21 cellular contexts compared by ENCODE assay signal in the genomic region with DNA sequence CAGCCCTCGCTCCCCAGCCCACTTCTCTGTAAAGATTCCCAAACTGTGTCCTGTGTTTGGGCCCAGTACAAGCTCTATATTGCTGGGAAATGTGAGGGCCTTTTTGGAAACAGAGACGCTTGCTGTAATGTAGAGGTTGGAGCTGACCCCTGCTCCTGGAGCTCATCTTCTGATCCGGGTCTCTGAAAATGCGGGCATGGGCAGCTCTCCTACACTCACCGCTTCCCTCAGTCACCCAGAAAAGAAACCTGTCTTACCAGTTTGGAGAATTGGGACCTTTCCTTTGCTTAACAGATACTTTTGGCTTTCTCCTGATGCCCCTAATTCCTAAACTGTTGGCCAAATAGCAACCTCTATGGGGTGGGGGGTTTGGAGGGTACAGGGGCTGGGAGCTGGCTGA. TPM values are rescaled to one million over a fixed set of nuclear protein-coding genes. Genes with fewer than 3 reads are reported as not detected.
DNase-seq lines count a peak whose midpoint lies in the region; ATAC-seq and TF ChIP-seq lines count a peak whose summit lies in the region.
"Had no signal": no experiment of that assay in that cellular context is flagged by ENCODE, and none has a peak within 500 bp of the region (broad histone marks: within the 10 kb centered on the region; RNA-seq: fewer than 3 reads in every experiment).

No MANE protein-coding gene starts in this region.

- peaks cover 68% of the 10 kb centered on the region for H3K4me1 ChIP-seq in PC-3 (ENCODE audit: insufficient read depth, low read length)
- peaks cover 41 to 69% (median 60%) of the 10 kb centered on the region in 3 donors for H3K4me1 ChIP-seq in esophagus squamous epithelium
- peaks cover 80% of the 10 kb centered on the region for H3K4me1 ChIP-seq in psoas muscle

- peaks cover 59% of the 10 kb centered on the region for H3K36me3 Mint-ChIP-seq in CD4-positive, alpha-beta T cell (ENCODE audit: low read depth)

- H3K9me3 Mint-ChIP-seq in CD4-positive, alpha-beta T cell = no peaks in the 10 kb centered on the region
- H3K9me3 Mint-ChIP-seq: activated naive CD8-positive, alpha-beta T cell treated with anti-CD3 and anti-CD28 coated beads, Interleukin-2, amount 10 ng/mL, durations not matched to agents 7 days and 5 days; memory B cell; naive thymus-derived CD8-positive, alpha-beta T cell; stimulated activated naive CD8-positive, alpha-beta T cell treated with anti-CD3 and anti-CD28 coated beads, Interleukin-15, Interleukin-2, amounts not matched to agents 100 ng/mL and 50 ng/mL, for 24 hours had no signal

- no peak for TF ChIP-seq CTCF in CD4-positive, alpha-beta T cell (IDR thresholded peaks at IDR 0.05)
- TF ChIP-seq CTCF in PC-3 (conservative IDR thresholded peaks at IDR 0.05; ENCODE audit: low read depth, low read length) (no peak), esophagus squamous epithelium (IDR thresholded peaks at IDR 0.05) (no peak), psoas muscle (IDR thresholded peaks at IDR 0.05) (no peak)

- WGBS in esophagus squamous epithelium, 2 donors = 51 to 83% methylated on average over 1 to 2 of the region's 5 CpGs
- WGBS in psoas muscle, 3 donors = 49 to 71% (median 52%) methylated on average over 5 of the region's 5 CpGs

- peaks cover 3% of the 10 kb centered on the region for H3F3A ChIP-seq in PC-3 (ENCODE audit: low read length, unreplicated experiment)

- peak overlapping the region; percentile 64 for H3K4me2 ChIP-seq in PC-3 (ENCODE audit: low read length)

- no peaks in the 10 kb centered on the region for H3K9me3 ChIP-seq in CD4-positive, alpha-beta T cell (ENCODE audit: control insufficient read depth, low read length)
- H3K9me3 ChIP-seq in PC-3 (ENCODE audit: low read length) (no peaks in the 10 kb centered on the region), esophagus squamous epithelium (no peaks in the 10 kb centered on the region), psoas muscle (no peaks in the 10 kb centered on the region)
- H3K9me3 ChIP-seq: pancreas, upper lobe of right lung had no signal

- H3K27ac Mint-ChIP-seq in CD4-positive, alpha-beta T cell = peak overlapping the region; percentile 24
- H3K27ac Mint-ChIP-seq: activated naive CD8-positive, alpha-beta T cell treated with anti-CD3 and anti-CD28 coated beads, Interleukin-2, amount 10 ng/mL, durations not matched to agents 7 days and 5 days; stimulated activated naive CD8-positive, alpha-beta T cell treated with anti-CD3 and anti-CD28 coated beads, Interleukin-15, Interleukin-2, amounts not matched to agents 100 ng/mL and 50 ng/mL, for 24 hours had no signal

- CTCF ChIA-PET in CD4-positive, alpha-beta T cell (lab: Charles Lee) = no interaction called here
- CTCF ChIA-PET in PC-3 (lab: Charles Lee) = no interaction called here

- intact Hi-C loops in CD4-positive, alpha-beta T cell (cut with DNase I, micrococcal nuclease) = no loop called here
- intact Hi-C loops in PC-3 (cut with micrococcal nuclease) = no loop called here
- intact Hi-C loops in esophagus squamous epithelium (cut with DNase I) = no loop called here
- intact Hi-C loops in psoas muscle (cut with DNase I) = loop anchor here in 1 of 2 donors (2.0 kb wide), 1 partner anchor 17 kb away; no protein-coding TSS in a partner anchor

- no peak overlapping the region for H3K9ac ChIP-seq in PC-3 (ENCODE audit: low read length)
- H3K9ac ChIP-seq: KMS-11 had no signal

- H3K9me2 ChIP-seq in PC-3 (replicated peaks; ENCODE audit: low read length) = no peaks in the 10 kb centered on the region

- no peak overlapping the region for H2AFZ ChIP-seq in PC-3 (ENCODE audit: low read length)

- POLR2A ChIA-PET in CD4-positive, alpha-beta T cell (lab: Charles Lee) = no interaction called here
- POLR2A ChIA-PET in PC-3 (lab: Charles Lee; ENCODE audit: unreplicated experiment) = no interaction called here

- ATAC-seq in CD4-positive, alpha-beta T cell (ENCODE audit: poor library complexity) = no peak
- ATAC-seq in PC-3 (no peak), psoas muscle (no peak), HG02588 (IDR thresholded peaks at IDR 0.05; ENCODE audit: unreplicated experiment) (no peak)
- ATAC-seq: naive thymus-derived CD8-positive, alpha-beta T cell; upper lobe of right lung had no signal

- 0 out of 2 replicates have a peak, but pooled peaks cover 1% of the 10 kb centered on the region for H4K20me1 ChIP-seq in PC-3 (ENCODE audit: low read length)

- H3K4me3 ChIP-seq in PC-3 (ENCODE audit: low read length) (no peak overlapping the region), esophagus squamous epithelium (no peak overlapping the region), psoas muscle (peak overlapping the region; percentile 53)
- H3K4me3 ChIP-seq: pancreas, upper lobe of right lung had no signal

- no TSS peak for BruUV-seq in PC-3 (replicated peaks; lab: Mats Ljungman, UMichigan)

- H3K4me3 Mint-ChIP-seq in CD4-positive, alpha-beta T cell = no peak overlapping the region
- H3K4me3 Mint-ChIP-seq: activated naive CD8-positive, alpha-beta T cell treated with anti-CD3 and anti-CD28 coated beads, Interleukin-2, amount 10 ng/mL, durations not matched to agents 7 days and 5 days; H9; memory B cell; naive thymus-derived CD8-positive, alpha-beta T cell; stimulated activated naive CD8-positive, alpha-beta T cell treated with anti-CD3 and anti-CD28 coated beads, Interleukin-15, Interleukin-2, amounts not matched to agents 100 ng/mL and 50 ng/mL, for 24 hours had no signal

- H3K79me2 ChIP-seq in PC-3 (ENCODE audit: low read length) = peaks cover 93% of the 10 kb centered on the region

- no peaks in the 10 kb centered on the region for H3K27me3 ChIP-seq in CD4-positive, alpha-beta T cell (ENCODE audit: control insufficient read depth, insufficient read depth, low read length)
- no peaks in the 10 kb centered on the region for H3K27me3 ChIP-seq in PC-3 (ENCODE audit: low read length)
- H3K27me3 ChIP-seq in esophagus squamous epithelium = no peaks in the 10 kb centered on the region
- H3K27me3 ChIP-seq in psoas muscle (ENCODE audit: insufficient read depth in 3 of 3, low read length in 2 of 3) = no peaks in the 10 kb centered on the region
- H3K27me3 ChIP-seq: brain microvascular endothelial cell, pancreas, upper lobe of right lung had no signal

- H3K27me3 Mint-ChIP-seq in CD4-positive, alpha-beta T cell = no peaks in the 10 kb centered on the region
- H3K27me3 Mint-ChIP-seq: activated naive CD8-positive, alpha-beta T cell treated with anti-CD3 and anti-CD28 coated beads, Interleukin-2, amount 10 ng/mL, durations not matched to agents 7 days and 5 days; memory B cell; naive thymus-derived CD8-positive, alpha-beta T cell; stimulated activated naive CD8-positive, alpha-beta T cell treated with anti-CD3 and anti-CD28 coated beads, Interleukin-15, Interleukin-2, amounts not matched to agents 100 ng/mL and 50 ng/mL, for 24 hours had no signal

- no peak for TF ChIP-seq POLR2A in esophagus squamous epithelium (IDR thresholded peaks at IDR 0.05)

- H3K4me1 Mint-ChIP-seq in CD4-positive, alpha-beta T cell (ENCODE audit: low read depth) = peaks cover 44% of the 10 kb centered on the region

- no peak overlapping the region for H3K27ac ChIP-seq in CD4-positive, alpha-beta T cell (ENCODE audit: low read depth, low read length)
- peak overlapping the region; percentile 95 for H3K27ac ChIP-seq in PC-3 (ENCODE audit: low read length)
- peak overlapping the region in 3 of 4 donors; percentile 63 to 80 (median 79) for H3K27ac ChIP-seq in esophagus squamous epithelium
- H3K27ac ChIP-seq in psoas muscle = peak overlapping the region; percentile 99
- H3K27ac ChIP-seq: brain microvascular endothelial cell, pancreas, upper lobe of right lung had no signal

- H3K36me3 ChIP-seq in PC-3 (ENCODE audit: low read depth, low read length) (peaks cover 41% of the 10 kb centered on the region), esophagus squamous epithelium (peaks cover 33 to 63% (median 38%) of the 10 kb centered on the region in 3 donors), psoas muscle (ENCODE audit: insufficient read depth in 1 of 2, low read depth in 1 of 2) (peaks cover 22 to 52% of the 10 kb centered on the region in 2 donors)

- DNase-seq in CD4-positive, alpha-beta T cell = no peak
- DNase-seq in PC-3 (peak; percentile 24), esophagus squamous epithelium (lab: John Stamatoyannopoulos, UW) (no peak), psoas muscle (no peak), NCI-H748 (lab: John Stamatoyannopoulos, UW; ENCODE audit: unreplicated experiment) (no peak), NCI-H524 treated with DMSO at 0.1 percent for 48 hours (lab: John Stamatoyannopoulos, UW) (no peak)
- DNase-seq: activated naive CD8-positive, alpha-beta T cell treated with anti-CD3 and anti-CD28 coated beads, Interleukin-2, amount 10 ng/mL, durations not matched to agents 7 days and 5 days; brain microvascular endothelial cell; COR-L47; cortex of kidney; H9; hypothalamus; naive thymus-derived CD8-positive, alpha-beta T cell; NCI-H2029 treated with DMSO at 0.1 percent for 48 hours; stimulated activated CD4-positive, alpha-beta T cell treated with anti-CD3 and anti-CD28 coated beads, Interleukin-4, amount 100 ng/mL, for 24 hours; upper lobe of right lung had no signal

RNA-seq across cellular contexts. Expression of a gene that starts 18.2 kb away (rescaled TPM):
- 10 to 100 TPM; 65.1 to 65.8 TPM for total RNA-seq in CD4-positive, alpha-beta T cell
- 47.1 and 47.6 TPM in 2 replicates for total RNA-seq in PC-3 (2014; rRNA removed)
- total RNA-seq in esophagus squamous epithelium = 100 to 1,000 TPM in 1 of 4 donors, 10 to 100 TPM in 3; 51.6 to 102 (median 57.2) TPM
- 100 to 1,000 TPM; 354 to 855 (median 486) TPM for total RNA-seq in psoas muscle
- polyA plus RNA-seq in psoas muscle = 100 to 1,000 TPM; 283 to 571 (median 364) TPM

RNA-seq across cellular contexts. Expression of a gene that starts 56.5 kb away (rescaled TPM):
- total RNA-seq in CD4-positive, alpha-beta T cell = 1 to 10 TPM; 6.2 to 6.4 TPM
- 8.1 and 8.2 TPM in 2 replicates for total RNA-seq in PC-3 (2014; rRNA removed)
- 10 to 100 TPM in 2 of 4 donors, 1 to 10 TPM in 2; 5.3 to 11.4 (median 9.4) TPM for total RNA-seq in esophagus squamous epithelium
- 10 to 100 TPM in 3 of 4 donors, 1 to 10 TPM in 1; 8.0 to 12.3 (median 10.7) TPM for total RNA-seq in psoas muscle
- 10 to 100 TPM in 1 of 3 donors, 1 to 10 TPM in 2; 6.0 to 10.0 (median 8.0) TPM for polyA plus RNA-seq in psoas muscle
